33 cellular contexts compared by ENCODE assay signal in the genomic region with DNA sequence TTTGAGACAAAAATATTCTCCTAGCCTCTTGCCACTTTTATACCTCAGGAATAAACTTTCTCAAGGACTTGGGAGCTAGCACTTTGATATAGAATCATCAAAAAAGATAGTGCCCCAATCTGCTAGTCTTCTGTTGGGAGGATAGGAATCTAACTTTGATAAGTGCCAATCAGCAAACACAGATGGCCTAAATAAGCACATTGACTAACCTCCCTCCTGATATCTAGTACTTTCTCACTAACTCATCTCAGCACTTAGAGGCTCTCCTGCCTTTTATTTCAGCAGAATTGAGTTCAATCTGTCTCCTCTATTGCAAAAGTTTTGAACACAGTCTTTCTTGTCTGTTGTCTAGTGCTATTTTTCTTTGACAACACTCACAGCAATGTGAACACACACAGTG.
"Had no signal": no experiment of that assay in that cellular context is flagged by ENCODE, and none has a peak within 500 bp of the region (broad histone marks: within the 10 kb centered on the region; RNA-seq: fewer than 3 reads in every experiment).

No MANE protein-coding gene starts in this region.

- DNase-seq: activated CD4-positive, alpha-beta memory T cell treated with anti-CD3 and anti-CD28 coated beads for 36 hours; activated CD4-positive, alpha-beta T cell treated with anti-CD3 and anti-CD28 coated beads for 36 hours; activated CD4-positive, alpha-beta T cell treated with anti-CD3 and anti-CD28 coated beads, Interleukin-2, amount 10 ng/mL, durations not matched to agents 24 days and 14 days; activated CD4-positive, CD25-positive, alpha-beta regulatory T cell; activated CD4-positive, CD25-positive, alpha-beta regulatory T cell treated with anti-CD3 and anti-CD28 coated beads, Interleukin-2, amount 50 U/mL, for 72 hours; activated CD8-positive, alpha-beta memory T cell treated with anti-CD3 and anti-CD28 coated beads, Interleukin-2, amount 10 ng/mL, durations not matched to agents 7 days and 5 days; activated CD8-positive, alpha-beta memory T cell treated with anti-CD3 and anti-CD28 coated beads, Interleukin-2, amount 50 U/mL, for 4 hours; activated CD8-positive, alpha-beta T cell treated with anti-CD3 and anti-CD28 coated beads, Interleukin-2, amount 10 ng/mL, durations not matched to agents 7 days and 5 days; activated effector memory CD4-positive, alpha-beta T cell treated with anti-CD3 and anti-CD28 coated beads, Interleukin-2, amount 50 U/mL, for 16 hours; activated naive CD4-positive, alpha-beta T cell treated with anti-CD3 and anti-CD28 coated beads for 36 hours; activated naive CD8-positive, alpha-beta T cell treated with anti-CD3 and anti-CD28 coated beads for 36 hours; activated naive CD8-positive, alpha-beta T cell treated with anti-CD3 and anti-CD28 coated beads, Interleukin-2, amount 50 U/mL, for 24 hours; activated T-cell treated with anti-CD3 and anti-CD28 coated beads, Interleukin-2, amount 50 U/mL, for 1 hour; activated T-cell treated with anti-CD3 and anti-CD28 coated beads, Interleukin-2, amount 50 U/mL, for 48 hours; adrenal gland; amygdala; aorta; body of pancreas; caudate nucleus; cortex of kidney; dermis blood vessel endothelial cell; effector CD4-positive, alpha-beta T cell; effector memory CD8-positive, alpha-beta T cell; erythroblast; foreskin keratinocyte; gastrocnemius medialis; glutamatergic neuron; heart left ventricle; T-helper 2 cell had no signal

- H3K27ac ChIP-seq: adrenal gland, body of pancreas, esophagus muscularis mucosa, foreskin keratinocyte, gastrocnemius medialis, heart left ventricle had no signal

- H3K27me3 ChIP-seq: body of pancreas, esophagus muscularis mucosa, foreskin keratinocyte, gastrocnemius medialis had no signal

- H3K4me1 ChIP-seq: adrenal gland, body of pancreas, esophagus muscularis mucosa, foreskin keratinocyte, gastrocnemius medialis had no signal

- H3K4me1 Mint-ChIP-seq: activated CD4-positive, alpha-beta T cell treated with anti-CD3 and anti-CD28 coated beads for 36 hours; activated CD4-positive, alpha-beta T cell treated with anti-CD3 and anti-CD28 coated beads, Interleukin-2, amount 10 ng/mL, durations not matched to agents 24 days and 14 days; activated CD8-positive, alpha-beta memory T cell treated with anti-CD3 and anti-CD28 coated beads, Interleukin-2, amount 10 ng/mL, durations not matched to agents 7 days and 5 days; activated naive CD4-positive, alpha-beta T cell treated with anti-CD3 and anti-CD28 coated beads, Interleukin-2, amount 50 U/mL, for 24 hours; activated naive CD8-positive, alpha-beta T cell treated with anti-CD3 and anti-CD28 coated beads for 36 hours; activated naive CD8-positive, alpha-beta T cell treated with anti-CD3 and anti-CD28 coated beads, Interleukin-2, amount 50 U/mL, for 24 hours had no signal

- H3K9me3 Mint-ChIP-seq: activated CD4-positive, alpha-beta memory T cell treated with anti-CD3 and anti-CD28 coated beads for 36 hours; activated naive CD4-positive, alpha-beta T cell treated with anti-CD3 and anti-CD28 coated beads for 36 hours; activated naive CD4-positive, alpha-beta T cell treated with anti-CD3 and anti-CD28 coated beads, Interleukin-2, amount 50 U/mL, for 24 hours; activated naive CD8-positive, alpha-beta T cell treated with anti-CD3 and anti-CD28 coated beads for 36 hours; activated naive CD8-positive, alpha-beta T cell treated with anti-CD3 and anti-CD28 coated beads, Interleukin-2, amount 50 U/mL, for 24 hours; activated T-helper 1 cell treated with anti-CD3 and anti-CD28 coated beads, Interleukin-12 subunit alpha, Interleukin-12 subunit beta, Interleukin-2, Interleukin-4 antibody, amounts not matched to agents 30 ng/mL and 10 ng/mL and 1 ng/mL, durations not matched to agents 14 hours and 24 hours and 36 hours; activated T-helper 2 cell treated with anti-CD3 and anti-CD28 coated beads, Interferon-gamma antibody, Interleukin-2, Interleukin-4, amounts not matched to agents 10 μg/mL and 5 μg/mL and 100 μg/mL, durations not matched to agents 14 hours and 24 hours and 36 hours had no signal

- H3K4me3 Mint-ChIP-seq: activated CD4-positive, alpha-beta memory T cell treated with anti-CD3 and anti-CD28 coated beads for 36 hours; activated CD4-positive, alpha-beta T cell treated with anti-CD3 and anti-CD28 coated beads for 36 hours; activated CD4-positive, alpha-beta T cell treated with anti-CD3 and anti-CD28 coated beads, Interleukin-2, amount 10 ng/mL, durations not matched to agents 24 days and 14 days; activated CD8-positive, alpha-beta memory T cell treated with anti-CD3 and anti-CD28 coated beads, Interleukin-2, amount 10 ng/mL, durations not matched to agents 7 days and 5 days; activated CD8-positive, alpha-beta T cell treated with anti-CD3 and anti-CD28 coated beads, Interleukin-2, amount 10 ng/mL, durations not matched to agents 7 days and 5 days; activated naive CD4-positive, alpha-beta T cell treated with anti-CD3 and anti-CD28 coated beads for 36 hours; activated naive CD4-positive, alpha-beta T cell treated with anti-CD3 and anti-CD28 coated beads, Interleukin-2, amount 50 U/mL, for 24 hours; activated naive CD8-positive, alpha-beta T cell treated with anti-CD3 and anti-CD28 coated beads for 36 hours; activated naive CD8-positive, alpha-beta T cell treated with anti-CD3 and anti-CD28 coated beads, Interleukin-2, amount 50 U/mL, for 24 hours; activated T-helper 1 cell treated with anti-CD3 and anti-CD28 coated beads, Interleukin-12 subunit alpha, Interleukin-12 subunit beta, Interleukin-2, Interleukin-4 antibody, amounts not matched to agents 30 ng/mL and 10 ng/mL and 1 ng/mL, durations not matched to agents 14 hours and 24 hours and 36 hours; effector memory CD8-positive, alpha-beta T cell had no signal

- H3K36me3 ChIP-seq: adrenal gland, esophagus muscularis mucosa, gastrocnemius medialis, heart left ventricle had no signal

- H3K4me3 ChIP-seq: adrenal gland, body of pancreas, esophagus muscularis mucosa, gastrocnemius medialis, heart left ventricle had no signal

- H3K9me3 ChIP-seq: adrenal gland, body of pancreas, esophagus muscularis mucosa, gastrocnemius medialis, heart left ventricle had no signal

- H3K36me3 Mint-ChIP-seq: activated CD4-positive, alpha-beta memory T cell treated with anti-CD3 and anti-CD28 coated beads for 36 hours; activated CD8-positive, alpha-beta memory T cell treated with anti-CD3 and anti-CD28 coated beads, Interleukin-2, amount 10 ng/mL, durations not matched to agents 7 days and 5 days; activated naive CD4-positive, alpha-beta T cell treated with anti-CD3 and anti-CD28 coated beads, Interleukin-2, amount 50 U/mL, for 24 hours; activated naive CD8-positive, alpha-beta T cell treated with anti-CD3 and anti-CD28 coated beads for 36 hours had no signal

- ATAC-seq: activated CD4-positive, alpha-beta T cell treated with anti-CD3 and anti-CD28 coated beads for 36 hours; activated CD8-positive, alpha-beta memory T cell treated with anti-CD3 and anti-CD28 coated beads, Interleukin-2, amount 10 ng/mL, durations not matched to agents 7 days and 5 days; activated CD8-positive, alpha-beta T cell treated with anti-CD3 and anti-CD28 coated beads, Interleukin-2, amount 10 ng/mL, durations not matched to agents 7 days and 5 days; activated naive CD8-positive, alpha-beta T cell treated with anti-CD3 and anti-CD28 coated beads, Interleukin-2, amount 50 U/mL, for 24 hours; body of pancreas; effector memory CD8-positive, alpha-beta T cell; foreskin keratinocyte; gastrocnemius medialis; heart left ventricle had no signal

- H3K27ac Mint-ChIP-seq: activated CD4-positive, alpha-beta memory T cell treated with anti-CD3 and anti-CD28 coated beads for 36 hours; activated CD4-positive, alpha-beta T cell treated with anti-CD3 and anti-CD28 coated beads for 36 hours; activated CD4-positive, alpha-beta T cell treated with anti-CD3 and anti-CD28 coated beads, Interleukin-2, amount 10 ng/mL, durations not matched to agents 24 days and 14 days; activated CD8-positive, alpha-beta memory T cell treated with anti-CD3 and anti-CD28 coated beads, Interleukin-2, amount 10 ng/mL, durations not matched to agents 7 days and 5 days; activated CD8-positive, alpha-beta T cell treated with anti-CD3 and anti-CD28 coated beads, Interleukin-2, amount 10 ng/mL, durations not matched to agents 7 days and 5 days; activated naive CD4-positive, alpha-beta T cell treated with anti-CD3 and anti-CD28 coated beads for 36 hours; activated naive CD4-positive, alpha-beta T cell treated with anti-CD3 and anti-CD28 coated beads, Interleukin-2, amount 50 U/mL, for 24 hours; activated naive CD8-positive, alpha-beta T cell treated with anti-CD3 and anti-CD28 coated beads for 36 hours; activated naive CD8-positive, alpha-beta T cell treated with anti-CD3 and anti-CD28 coated beads, Interleukin-2, amount 50 U/mL, for 24 hours; activated T-helper 1 cell treated with anti-CD3 and anti-CD28 coated beads, Interleukin-12 subunit alpha, Interleukin-12 subunit beta, Interleukin-2, Interleukin-4 antibody, amounts not matched to agents 30 ng/mL and 10 ng/mL and 1 ng/mL, durations not matched to agents 14 hours and 24 hours and 36 hours; activated T-helper 2 cell treated with anti-CD3 and anti-CD28 coated beads, Interferon-gamma antibody, Interleukin-2, Interleukin-4, amounts not matched to agents 10 μg/mL and 5 μg/mL and 100 μg/mL, durations not matched to agents 14 hours and 24 hours and 36 hours; effector memory CD8-positive, alpha-beta T cell had no signal

- H3K27me3 Mint-ChIP-seq: activated CD4-positive, alpha-beta memory T cell treated with anti-CD3 and anti-CD28 coated beads for 36 hours; activated CD4-positive, alpha-beta T cell treated with anti-CD3 and anti-CD28 coated beads for 36 hours; activated CD4-positive, alpha-beta T cell treated with anti-CD3 and anti-CD28 coated beads, Interleukin-2, amount 10 ng/mL, durations not matched to agents 24 days and 14 days; activated CD8-positive, alpha-beta memory T cell treated with anti-CD3 and anti-CD28 coated beads, Interleukin-2, amount 10 ng/mL, durations not matched to agents 7 days and 5 days; activated naive CD4-positive, alpha-beta T cell treated with anti-CD3 and anti-CD28 coated beads, Interleukin-2, amount 50 U/mL, for 24 hours; activated naive CD8-positive, alpha-beta T cell treated with anti-CD3 and anti-CD28 coated beads for 36 hours; activated naive CD8-positive, alpha-beta T cell treated with anti-CD3 and anti-CD28 coated beads, Interleukin-2, amount 50 U/mL, for 24 hours; effector memory CD8-positive, alpha-beta T cell had no signal
